In genomic region chr9:5395428-5395827, GRCh38 we compare ENCODE assay signal across 35 cellular contexts. TPM values are rescaled to one million over a fixed set of nuclear protein-coding genes. Genes with fewer than 3 reads are reported as not detected.
"Had no signal": no experiment of that assay in that cellular context is flagged by ENCODE, and none has a peak within 500 bp of the region (broad histone marks: within the 10 kb centered on the region; RNA-seq: fewer than 3 reads in every experiment).

No MANE protein-coding gene starts in this region.

- DNase-seq: activated B cell treated with CpG ODN at 0.5 μM for 24 hours; activated CD4-positive, alpha-beta memory T cell treated with anti-CD3 and anti-CD28 coated beads for 36 hours; activated CD4-positive, alpha-beta T cell treated with anti-CD3 and anti-CD28 coated beads for 4 hours; activated CD4-positive, alpha-beta T cell treated with anti-CD3 and anti-CD28 coated beads, Interleukin-2, amount 10 ng/mL, durations not matched to agents 24 days and 14 days; activated CD4-positive, alpha-beta T cell treated with anti-CD3 and anti-CD28 coated beads, Interleukin-2, amount 50 U/mL, for 1 hour; activated CD4-positive, alpha-beta T cell treated with anti-CD3 and anti-CD28 coated beads, Interleukin-2, amount 50 U/mL, for 4 hours; activated CD4-positive, CD25-positive, alpha-beta regulatory T cell treated with anti-CD3 and anti-CD28 coated beads, Interleukin-2, amount 50 U/mL, for 72 hours; activated CD8-positive, alpha-beta memory T cell treated with anti-CD3 and anti-CD28 coated beads for 24 hours; activated CD8-positive, alpha-beta memory T cell treated with anti-CD3 and anti-CD28 coated beads, Interleukin-2, amount 10 ng/mL, durations not matched to agents 7 days and 5 days; activated CD8-positive, alpha-beta memory T cell treated with anti-CD3 and anti-CD28 coated beads, Interleukin-2, amount 50 U/mL, for 48 hours; activated CD8-positive, alpha-beta T cell treated with anti-CD3 and anti-CD28 coated beads, Interleukin-2, amount 10 ng/mL, durations not matched to agents 7 days and 5 days; activated effector memory CD4-positive, alpha-beta T cell treated with Interleukin-2 at 50 U/mL for 16 hours; activated gamma-delta T cell treated with Interleukin-2 at 50 U/mL for 16 hours; activated naive CD4-positive, alpha-beta T cell; activated naive CD4-positive, alpha-beta T cell treated with anti-CD3 and anti-CD28 coated beads for 36 hours; activated naive CD4-positive, alpha-beta T cell treated with anti-CD3 and anti-CD28 coated beads, Interleukin-2, amount 50 U/mL, for 16 hours; activated naive CD8-positive, alpha-beta T cell treated with anti-CD3 and anti-CD28 coated beads for 36 hours; activated T-cell treated with anti-CD3 and anti-CD28 coated beads, Interleukin-2, amount 50 U/mL, for 24 hours; activated T-cell treated with anti-CD3 and anti-CD28 coated beads, Interleukin-2, amount 50 U/mL, for 48 hours; adrenal gland; amniotic stem cell; aorta; body of pancreas; brain microvascular endothelial cell; central memory CD4-positive, alpha-beta T cell; SW 1271; T-helper 1 cell; T-helper 2 cell; T-helper 9 cell had no signal

- H3K4me3 ChIP-seq: adrenal gland, body of pancreas had no signal

- H3K27me3 Mint-ChIP-seq: activated B cell treated with CpG ODN at 0.5 μM for 24 hours; activated CD4-positive, alpha-beta memory T cell treated with anti-CD3 and anti-CD28 coated beads for 36 hours; activated CD4-positive, alpha-beta T cell treated with anti-CD3 and anti-CD28 coated beads, Interleukin-2, amount 10 ng/mL, durations not matched to agents 24 days and 14 days; activated CD8-positive, alpha-beta memory T cell treated with anti-CD3 and anti-CD28 coated beads, Interleukin-2, amount 10 ng/mL, durations not matched to agents 7 days and 5 days; activated naive CD8-positive, alpha-beta T cell treated with anti-CD3 and anti-CD28 coated beads for 36 hours; activated T-cell treated with anti-CD3 and anti-CD28 coated beads, Interleukin-2, amount 50 U/mL, for 24 hours had no signal

- ATAC-seq: activated CD8-positive, alpha-beta memory T cell treated with anti-CD3 and anti-CD28 coated beads, Interleukin-2, amount 10 ng/mL, durations not matched to agents 7 days and 5 days; activated CD8-positive, alpha-beta T cell treated with anti-CD3 and anti-CD28 coated beads, Interleukin-2, amount 10 ng/mL, durations not matched to agents 7 days and 5 days; activated naive CD4-positive, alpha-beta T cell treated with anti-CD3 and anti-CD28 coated beads, Interleukin-2, amount 50 U/mL, for 72 hours; body of pancreas had no signal

- H3K27me3 ChIP-seq: adrenal gland, body of pancreas, brain microvascular endothelial cell had no signal

- H3K27ac ChIP-seq: adrenal gland, body of pancreas, brain microvascular endothelial cell, VCaP had no signal

- H3K4me1 ChIP-seq: adrenal gland, body of pancreas had no signal

- H3K27ac Mint-ChIP-seq: activated B cell treated with CpG ODN at 0.5 μM for 24 hours; activated CD4-positive, alpha-beta memory T cell treated with anti-CD3 and anti-CD28 coated beads for 36 hours; activated CD4-positive, alpha-beta T cell treated with anti-CD3 and anti-CD28 coated beads, Interleukin-2, amount 10 ng/mL, durations not matched to agents 24 days and 14 days; activated CD8-positive, alpha-beta memory T cell treated with anti-CD3 and anti-CD28 coated beads, Interleukin-2, amount 10 ng/mL, durations not matched to agents 7 days and 5 days; activated CD8-positive, alpha-beta T cell treated with anti-CD3 and anti-CD28 coated beads, Interleukin-2, amount 10 ng/mL, durations not matched to agents 7 days and 5 days; activated naive CD4-positive, alpha-beta T cell treated with anti-CD3 and anti-CD28 coated beads for 36 hours; activated naive CD8-positive, alpha-beta T cell treated with anti-CD3 and anti-CD28 coated beads for 36 hours; activated T-cell treated with anti-CD3 and anti-CD28 coated beads, Interleukin-2, amount 50 U/mL, for 24 hours; activated T-helper 2 cell treated with anti-CD3 and anti-CD28 coated beads, Interferon-gamma antibody, Interleukin-2, Interleukin-4, amounts not matched to agents 10 μg/mL and 5 μg/mL and 100 μg/mL, durations not matched to agents 14 hours and 24 hours and 36 hours; T-helper 1 cell treated with Interleukin-12 subunit alpha and Interleukin-12 subunit beta and Interleukin-4 antibody, amounts not matched to agents 30 μg/mL and 1 μg/mL, for 36 hours; T-helper 2 cell treated with Interferon-gamma antibody and Interleukin-4, amounts not matched to agents 5 μg/mL and 100 μg/mL, for 36 hours had no signal

- H3K36me3 Mint-ChIP-seq: activated naive CD4-positive, alpha-beta T cell treated with anti-CD3 and anti-CD28 coated beads, Interleukin-2, amount 50 U/mL, for 72 hours had no signal

- H3K9me3 ChIP-seq: adrenal gland, body of pancreas had no signal

- H3K9me3 Mint-ChIP-seq: activated B cell treated with CpG ODN at 0.5 μM for 24 hours; activated CD4-positive, alpha-beta memory T cell treated with anti-CD3 and anti-CD28 coated beads for 36 hours; activated naive CD4-positive, alpha-beta T cell treated with anti-CD3 and anti-CD28 coated beads for 36 hours; activated naive CD4-positive, alpha-beta T cell treated with anti-CD3 and anti-CD28 coated beads, Interleukin-2, amount 50 U/mL, for 72 hours; activated naive CD8-positive, alpha-beta T cell treated with anti-CD3 and anti-CD28 coated beads for 36 hours; activated T-cell treated with anti-CD3 and anti-CD28 coated beads, Interleukin-2, amount 50 U/mL, for 24 hours; activated T-helper 2 cell treated with anti-CD3 and anti-CD28 coated beads, Interferon-gamma antibody, Interleukin-2, Interleukin-4, amounts not matched to agents 10 μg/mL and 5 μg/mL and 100 μg/mL, durations not matched to agents 14 hours and 24 hours and 36 hours; T-helper 1 cell treated with Interleukin-12 subunit alpha and Interleukin-12 subunit beta and Interleukin-4 antibody, amounts not matched to agents 30 μg/mL and 1 μg/mL, for 36 hours; T-helper 2 cell treated with Interferon-gamma antibody and Interleukin-4, amounts not matched to agents 5 μg/mL and 100 μg/mL, for 36 hours had no signal

- H3K4me1 Mint-ChIP-seq: activated B cell treated with CpG ODN at 0.5 μM for 24 hours had no signal

- H3K36me3 ChIP-seq: adrenal gland, brain microvascular endothelial cell had no signal

- H3K4me3 Mint-ChIP-seq: activated B cell treated with CpG ODN at 0.5 μM for 24 hours; activated CD4-positive, alpha-beta memory T cell treated with anti-CD3 and anti-CD28 coated beads for 36 hours; activated CD4-positive, alpha-beta T cell treated with anti-CD3 and anti-CD28 coated beads, Interleukin-2, amount 10 ng/mL, durations not matched to agents 24 days and 14 days; activated CD8-positive, alpha-beta memory T cell treated with anti-CD3 and anti-CD28 coated beads, Interleukin-2, amount 10 ng/mL, durations not matched to agents 7 days and 5 days; activated CD8-positive, alpha-beta T cell treated with anti-CD3 and anti-CD28 coated beads, Interleukin-2, amount 10 ng/mL, durations not matched to agents 7 days and 5 days; activated naive CD4-positive, alpha-beta T cell treated with anti-CD3 and anti-CD28 coated beads for 36 hours; activated naive CD8-positive, alpha-beta T cell treated with anti-CD3 and anti-CD28 coated beads for 36 hours; activated T-cell treated with anti-CD3 and anti-CD28 coated beads, Interleukin-2, amount 50 U/mL, for 24 hours; T-helper 1 cell treated with Interleukin-12 subunit alpha and Interleukin-12 subunit beta and Interleukin-4 antibody, amounts not matched to agents 30 μg/mL and 1 μg/mL, for 36 hours; T-helper 2 cell treated with Interferon-gamma antibody and Interleukin-4, amounts not matched to agents 5 μg/mL and 100 μg/mL, for 36 hours had no signal

RNA-seq across cellular contexts. Expression of gene RLN1, which starts 55.8 kb away (rescaled TPM):
- total RNA-seq: adrenal gland, aorta, astrocyte, body of pancreas had no signal
- polyA plus RNA-seq: adrenal gland, aorta had no signal
